ENCODE assay signal across 8 cellular contexts in the genomic region with DNA sequence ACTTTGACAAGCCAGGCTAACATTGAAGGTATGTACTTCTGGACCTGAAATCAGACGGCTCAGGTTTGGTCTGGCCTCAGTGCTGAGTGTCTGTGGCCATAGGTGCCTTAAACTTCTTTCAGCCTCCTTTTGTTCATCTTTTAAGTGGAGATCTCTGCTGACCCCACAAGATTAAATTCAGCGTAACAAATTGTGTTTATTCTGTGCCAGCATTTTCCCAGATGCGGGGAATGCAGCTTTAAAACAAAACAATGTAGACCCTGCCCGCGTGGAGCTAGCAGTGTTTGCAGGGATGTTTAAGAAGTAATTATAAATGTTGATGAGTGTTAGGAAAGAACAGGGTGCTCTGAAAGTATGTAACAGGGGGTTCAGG. TPM values are rescaled to one million over a fixed set of nuclear protein-coding genes. Genes with fewer than 3 reads are reported as not detected.
DNase-seq lines count a peak whose midpoint lies in the region; TF ChIP-seq lines count a peak whose summit lies in the region.

No MANE protein-coding gene starts in this region.

- CTCF ChIA-PET in BJ (lab: Yijun Ruan, JAX) = interaction anchor here (0.9 to 2.7 kb wide), 2 partner anchors 9 to 122 kb away, joined by 3 to 8 read pairs; no protein-coding TSS in a partner anchor

- peaks cover 11% of the 10 kb centered on the region for H3K36me3 Mint-ChIP-seq in nephron progenitor cell (ENCODE audit: low read depth)

- DNase-seq in BJ (ENCODE audit: low read depth) = no peak
- peak; percentile 22 for DNase-seq in NAMALWA (ENCODE audit: low spot score)
- no peak for DNase-seq in nephron progenitor cell
- DNase-seq in NCI-H1092 (lab: John Stamatoyannopoulos, UW) = no peak
- DNase-seq in NCI-H1048 (lab: John Stamatoyannopoulos, UW) = no peak
- DNase-seq in RPMI8226 = no peak
- DNase-seq in activated CD4-positive, alpha-beta T cell treated with anti-CD3 and anti-CD28 coated beads, Interleukin-2, amount 50 U/mL, for 1 hour = no peak

- no peaks in the 10 kb centered on the region for H3K27me3 ChIP-seq in BJ (ENCODE audit: control insufficient read depth, insufficient read depth, low read length)
- H3K27me3 ChIP-seq in duodenal mucosa (ENCODE audit: control insufficient read depth in 1 of 2, insufficient read depth in 2 of 2, low read length in 2 of 2) = no peaks in the 10 kb centered on the region

- H3K27ac ChIP-seq in duodenal mucosa (ENCODE audit: low read depth, low read length) = peak overlapping the region; percentile 92

- POLR2A ChIA-PET in BJ (lab: Charles Lee) = no interaction called here

- H3K9me3 ChIP-seq in duodenal mucosa (ENCODE audit: control insufficient read depth in 1 of 2, low read length in 2 of 2) = no peaks in the 10 kb centered on the region

- peak overlapping the region; percentile 87 for H3K27ac Mint-ChIP-seq in nephron progenitor cell

- peaks cover 33 to 54% of the 10 kb centered on the region in 2 donors for H3K4me1 ChIP-seq in duodenal mucosa (ENCODE audit: control insufficient read depth in 1 of 2, insufficient read depth in 2 of 2, low read length in 2 of 2)

- peak overlapping the region; percentile 96 for H3K4me3 Mint-ChIP-seq in nephron progenitor cell

- peak overlapping the region; percentile 97 for H3K4me3 ChIP-seq in BJ (ENCODE audit: low read depth, low read length)
- peak overlapping the region; percentile 97 to 99 for H3K4me3 ChIP-seq in duodenal mucosa (ENCODE audit: low read depth in 1 of 2, low read length in 2 of 2)

- H3K9me3 Mint-ChIP-seq in nephron progenitor cell = no peaks in the 10 kb centered on the region

- H3K27me3 Mint-ChIP-seq in nephron progenitor cell (ENCODE audit: low read depth, poor library complexity) = no peaks in the 10 kb centered on the region

- H3K9ac ChIP-seq in duodenal mucosa (ENCODE audit: low read depth in 1 of 2, low read length in 2 of 2) = peak overlapping the region; percentile 81 to 97

- H3K36me3 ChIP-seq in BJ (ENCODE audit: control insufficient read depth, insufficient read depth, low read length) = 0 out of 2 replicates have a peak, but pooled peaks cover 1% of the 10 kb centered on the region
- peaks cover 0 to 8% of the 10 kb centered on the region in 2 donors for H3K36me3 ChIP-seq in duodenal mucosa (ENCODE audit: control insufficient read depth in 1 of 2, insufficient read depth in 2 of 2, low read length in 2 of 2)

- peaks cover 35% of the 10 kb centered on the region for H3K4me1 Mint-ChIP-seq in nephron progenitor cell

- TF ChIP-seq CTCF in BJ (IDR thresholded peaks at IDR 0.05; ENCODE audit: insufficient read depth, low read depth, low read length) (no peak), nephron progenitor cell (IDR thresholded peaks at IDR 0.05) (no peak)

RNA-seq across cellular contexts. Expression of gene CAP1, which starts 0.9 kb away (rescaled TPM):
- 585 and 769 TPM in 2 replicates for polyA plus RNA-seq in BJ (2011; rRNA removed)
- polyA minus RNA-seq in BJ (2011; rRNA and poly(A)+ RNA removed) = 190 and 346 TPM in 2 replicates

RNA-seq across cellular contexts. Expression of gene PPT1, which starts 55.6 kb away (rescaled TPM):
- polyA plus RNA-seq in BJ (2011; rRNA removed) = 46.6 and 48.7 TPM in 2 replicates
- 17.8 and 20.6 TPM in 2 replicates for polyA minus RNA-seq in BJ (2011; rRNA and poly(A)+ RNA removed)
